In the genomic region with DNA sequence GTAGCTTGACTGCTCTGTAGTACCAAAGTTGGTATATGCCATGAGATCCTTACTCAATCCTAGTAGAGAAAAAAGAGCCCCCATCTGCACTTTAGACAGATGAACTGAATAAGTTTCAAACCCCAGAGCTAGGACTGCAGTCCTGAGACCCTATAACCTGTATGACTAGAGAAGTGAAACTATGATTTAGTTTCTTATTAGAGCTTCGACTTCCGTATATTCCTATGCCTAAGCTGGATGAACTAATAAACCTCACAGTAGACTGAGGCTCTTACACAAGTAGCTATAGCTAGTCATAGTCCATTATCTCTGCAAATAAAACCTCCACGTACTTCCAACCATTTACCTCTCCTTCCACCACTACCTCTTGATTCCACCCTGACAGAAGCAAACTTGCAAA, we compare ENCODE assay signal across 11 cellular contexts. TPM values are rescaled to one million over a fixed set of nuclear protein-coding genes. Genes with fewer than 3 reads are reported as not detected.
DNase-seq lines count a peak whose midpoint lies in the region; ATAC-seq and TF ChIP-seq lines count a peak whose summit lies in the region.
"Had no signal": no experiment of that assay in that cellular context is flagged by ENCODE, and none has a peak within 500 bp of the region (broad histone marks: within the 10 kb centered on the region; RNA-seq: fewer than 3 reads in every experiment).

No MANE protein-coding gene starts in this region.

- no peak overlapping the region for H3K4me3 ChIP-seq in upper lobe of right lung

- no peaks in the 10 kb centered on the region for H3K36me3 ChIP-seq in upper lobe of right lung

- no peak for DNase-seq in upper lobe of right lung
- DNase-seq in dermis blood vessel endothelial cell, result no peak
- DNase-seq in NCI-H345 (lab: John Stamatoyannopoulos, UW), result no peak
- DNase-seq in GOT3 (lab: John Stamatoyannopoulos, UW), result no peak
- DNase-seq: activated CD8-positive, alpha-beta memory T cell treated with anti-CD3 and anti-CD28 coated beads, Interleukin-2, amount 50 U/mL, for 4 hours; DND-41; mesenchymal stem cell; NCI-H2029 treated with DMSO at 0.1 percent for 48 hours had no signal

- H3K4me1 ChIP-seq in upper lobe of right lung, result no peaks in the 10 kb centered on the region

- H3K9me3 ChIP-seq in upper lobe of right lung, result no peaks in the 10 kb centered on the region

- no peaks in the 10 kb centered on the region for H3K27me3 ChIP-seq in upper lobe of right lung

- no peak for TF ChIP-seq CTCF in upper lobe of right lung (IDR thresholded peaks at IDR 0.05)

- no peak overlapping the region for H3K27ac ChIP-seq in upper lobe of right lung

- ATAC-seq in GM19351 (IDR thresholded peaks at IDR 0.05; ENCODE audit: unreplicated experiment) (peak; percentile 91), HG02798 (IDR thresholded peaks at IDR 0.05; ENCODE audit: poor library complexity, unreplicated experiment) (peak; percentile 81), HG03558 (IDR thresholded peaks at IDR 0.05; ENCODE audit: extremely low read depth, unreplicated experiment) (peak; percentile 82), upper lobe of right lung (peak; percentile 82)

- intact Hi-C loops in upper lobe of right lung (cut with DNase I), result no loop called here

RNA-seq across cellular contexts. Expression of a gene that starts 6.3 kb away (rescaled TPM):
- 46.3 TPM for total RNA-seq in upper lobe of right lung
- total RNA-seq in dermis blood vessel endothelial cell, result 29.5 and 35.9 TPM in 2 replicates
